In the genomic region with DNA sequence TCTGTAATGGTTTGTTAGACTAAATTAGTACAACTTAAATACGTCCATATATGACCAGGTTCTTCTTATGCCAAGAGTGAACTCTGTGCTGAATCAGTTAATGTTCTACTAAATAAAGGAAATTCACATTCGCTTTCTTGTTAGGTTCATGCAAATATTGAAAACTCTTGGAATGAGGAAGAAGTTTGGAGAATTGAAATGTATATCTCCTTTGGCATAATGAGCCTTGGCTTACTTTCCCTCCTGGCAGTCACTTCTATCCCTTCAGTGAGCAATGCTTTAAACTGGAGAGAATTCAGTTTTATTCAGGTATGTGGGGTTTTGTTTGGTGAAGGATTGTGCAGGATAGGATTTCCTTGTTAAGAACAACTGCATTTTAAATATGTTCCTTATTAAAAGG, we compare ENCODE assay signal across 11 cellular contexts. TPM values are rescaled to one million over a fixed set of nuclear protein-coding genes. Genes with fewer than 3 reads are reported as not detected.
"Had no signal": no experiment of that assay in that cellular context is flagged by ENCODE, and none has a peak within 500 bp of the region (broad histone marks: within the 10 kb centered on the region; RNA-seq: fewer than 3 reads in every experiment).

No MANE protein-coding gene starts in this region.

- H3K27ac ChIP-seq: gastroesophageal sphincter had no signal

- H3K4me1 Mint-ChIP-seq: stimulated activated memory B cell treated with anti-CD40 and anti-IgM and Interleukin-4, amounts not matched to agents 10 μg/mL and 1 μg/mL and 100 μg/mL, for 72 hours; T-cell had no signal

- H3K36me3 Mint-ChIP-seq: stimulated activated memory B cell treated with anti-CD40 and anti-IgM and Interleukin-4, amounts not matched to agents 10 μg/mL and 1 μg/mL and 100 μg/mL, for 72 hours; T-cell had no signal

- H3K27me3 ChIP-seq: gastroesophageal sphincter had no signal

- DNase-seq: activated CD4-positive, alpha-beta T cell treated with anti-CD3 and anti-CD28 coated beads, Interleukin-2, amount 50 U/mL, for 48 hours; activated naive CD4-positive, alpha-beta T cell treated with anti-CD3 and anti-CD28 coated beads for 36 hours; kidney; mesendoderm; T-cell; trophoblast cell had no signal

- H3K9me3 Mint-ChIP-seq: activated naive CD4-positive, alpha-beta T cell treated with anti-CD3 and anti-CD28 coated beads for 36 hours; activated T-helper 2 cell treated with anti-CD3 and anti-CD28 coated beads, Interferon-gamma antibody, Interleukin-2, Interleukin-4, amounts not matched to agents 10 μg/mL and 5 μg/mL and 100 μg/mL, durations not matched to agents 14 hours and 24 hours and 36 hours; neural crest cell; stimulated activated memory B cell treated with anti-CD40 and anti-IgM and Interleukin-4, amounts not matched to agents 10 μg/mL and 1 μg/mL and 100 μg/mL, for 72 hours; T-cell had no signal

- H3K27ac Mint-ChIP-seq: activated naive CD4-positive, alpha-beta T cell treated with anti-CD3 and anti-CD28 coated beads for 36 hours; activated T-helper 2 cell treated with anti-CD3 and anti-CD28 coated beads, Interferon-gamma antibody, Interleukin-2, Interleukin-4, amounts not matched to agents 10 μg/mL and 5 μg/mL and 100 μg/mL, durations not matched to agents 14 hours and 24 hours and 36 hours; stimulated activated memory B cell treated with anti-CD40 and anti-IgM and Interleukin-4, amounts not matched to agents 10 μg/mL and 1 μg/mL and 100 μg/mL, for 72 hours; T-cell had no signal

- H3K9me3 ChIP-seq: gastroesophageal sphincter had no signal

- ATAC-seq: gastroesophageal sphincter; stimulated activated memory B cell treated with anti-CD40 and anti-IgM and Interleukin-4, amounts not matched to agents 10 μg/mL and 1 μg/mL and 100 μg/mL, for 72 hours; T-cell had no signal

- H3K4me3 ChIP-seq: gastroesophageal sphincter had no signal

- H3K4me3 Mint-ChIP-seq: activated naive CD4-positive, alpha-beta T cell treated with anti-CD3 and anti-CD28 coated beads for 36 hours; neural crest cell; stimulated activated memory B cell treated with anti-CD40 and anti-IgM and Interleukin-4, amounts not matched to agents 10 μg/mL and 1 μg/mL and 100 μg/mL, for 72 hours; T-cell had no signal

- H3K4me1 ChIP-seq: gastroesophageal sphincter had no signal

RNA-seq across cellular contexts. Expression of a gene that starts 18.2 kb away (rescaled TPM):
- total RNA-seq: activated naive CD4-positive, alpha-beta T cell treated with anti-CD3 and anti-CD28 coated beads for 36 hours; activated T-helper 2 cell treated with anti-CD3 and anti-CD28 coated beads, Interferon-gamma antibody, Interleukin-2, Interleukin-4, amounts not matched to agents 10 μg/mL and 5 μg/mL and 100 μg/mL, durations not matched to agents 14 hours and 24 hours and 36 hours; osteocyte had no signal
